In genomic region chr17:50166518-50167181, GRCh38 we compare ENCODE assay signal across 22 cellular contexts. TPM values are rescaled to one million over a fixed set of nuclear protein-coding genes. Genes with fewer than 3 reads are reported as not detected.
DNase-seq lines count a peak whose midpoint lies in the region; ATAC-seq, FAIRE-seq and TF ChIP-seq lines count a peak whose summit lies in the region.
"Had no signal": no experiment of that assay in that cellular context is flagged by ENCODE, and none has a peak within 500 bp of the region (broad histone marks: within the 10 kb centered on the region; RNA-seq: fewer than 3 reads in every experiment).

No MANE protein-coding gene starts in this region.

- WGBS in esophagus squamous epithelium, 2 donors = 62 to 69% methylated on average over 5 of the region's 7 CpGs
- 97% methylated on average over 3 of the region's 7 CpGs; no CpG with 5 or more reads in 1 of the 2 donors for WGBS in neuronal stem cell (ENCODE audit: extremely low coverage in 2 of 2, insufficient read length in 2 of 2, insufficient replicate concordance in 1 of 2), 2 donors

- intact Hi-C loops in esophagus squamous epithelium (cut with DNase I) = no loop called here

- H3K23ac ChIP-seq in neuronal stem cell (ENCODE audit: low read depth, low read length, poor library complexity) = no peak overlapping the region

- H2AK5ac ChIP-seq in neuronal stem cell (ENCODE audit: low read depth, low read length) = no peak overlapping the region

- peak overlapping the region; percentile 96 for H2BK12ac ChIP-seq in neuronal stem cell (ENCODE audit: low read length)

- peak; percentile 96 for FAIRE-seq in HTR-8/SVneo (lab: Jason Lieb, UNC)
- FAIRE-seq: GM19239, keratinocyte had no signal

- peak overlapping the region; percentile 50 to 92 (median 81) for H3K27ac ChIP-seq in esophagus squamous epithelium
- no peak overlapping the region for H3K27ac ChIP-seq in neuronal stem cell (replicated peaks; ENCODE audit: low read length)
- peak overlapping the region; percentile 98 to 99 for H3K27ac ChIP-seq in thoracic aorta
- H3K27ac ChIP-seq: adrenal gland had no signal

- ATAC-seq in thoracic aorta (ENCODE audit: insufficient number of reproducible peaks, low FRiP score, low read depth) (no peak), GM18519 (IDR thresholded peaks at IDR 0.05; ENCODE audit: low FRiP score, unreplicated experiment) (no peak)

- TF ChIP-seq CTCF in esophagus squamous epithelium (IDR thresholded peaks at IDR 0.05) (no peak), thoracic aorta (IDR thresholded peaks at IDR 0.05) (peak; percentile 21)

- H2BK15ac ChIP-seq in neuronal stem cell (ENCODE audit: low read length) = peak overlapping the region; percentile 61

- H2BK120ac ChIP-seq in neuronal stem cell (ENCODE audit: low read depth, low read length) = peak overlapping the region; percentile 0

- peak overlapping the region; percentile 57 for H2AFZ ChIP-seq in neuronal stem cell (ENCODE audit: low read length)

- peak overlapping the region; percentile 10 for H2BK5ac ChIP-seq in neuronal stem cell (ENCODE audit: low read length)

- H3K4ac ChIP-seq in neuronal stem cell (ENCODE audit: low read length) = no peak overlapping the region

- DNase-seq in HTR-8/SVneo (ENCODE audit: insufficient read length, low spot score) (no peak), esophagus squamous epithelium (lab: John Stamatoyannopoulos, UW) (no peak), neuronal stem cell (ENCODE audit: low spot score) (no peak), thoracic aorta (ENCODE audit: low spot score) (no peak), C1 segment of cervical spinal cord (lab: John Stamatoyannopoulos, UW) (no peak), GM19238 (ENCODE audit: insufficient read length, low spot score) (no peak)
- DNase-seq in central memory CD4-positive, alpha-beta T cell = no peak
- DNase-seq: adrenal gland; effector CD8-positive, alpha-beta T cell; KBM-7; midbrain; MV-4-11; NCI-H2029 treated with DMSO at 0.1 percent for 48 hours; NCI-H510A treated with DMSO at 0.1 percent for 48 hours; SIG-M5; stimulated activated naive CD4-positive, alpha-beta T cell had no signal

- TF ChIP-seq POLR2A in esophagus squamous epithelium (IDR thresholded peaks at IDR 0.05) = no peak

- no peak overlapping the region for H3K4me2 ChIP-seq in neuronal stem cell (ENCODE audit: insufficient read depth, low read length, poor library complexity, severe bottlenecking)

- H3K9me3 ChIP-seq in esophagus squamous epithelium (no peaks in the 10 kb centered on the region), neuronal stem cell (replicated peaks in 1 of 2; ENCODE audit: control insufficient read depth in 2 of 2, insufficient read depth in 1 of 2, low read depth in 1 of 2, low read length in 2 of 2) (no peaks in the 10 kb centered on the region), thoracic aorta (no peaks in the 10 kb centered on the region)
- H3K9me3 ChIP-seq: adrenal gland, spleen had no signal

- H3K9ac ChIP-seq in neuronal stem cell (ENCODE audit: low read depth, low read length, poor library complexity) = no peak overlapping the region

- peak overlapping the region; percentile 65 for H3K18ac ChIP-seq in neuronal stem cell (ENCODE audit: low read length)

- H3K4me3 ChIP-seq in esophagus squamous epithelium (peak overlapping the region in 3 of 4 donors; percentile 26 to 57 (median 30)), neuronal stem cell (ENCODE audit: low read length in 2 of 2) (no peak overlapping the region), thoracic aorta (peak overlapping the region; percentile 84)
- H3K4me3 ChIP-seq: adrenal gland, spleen had no signal

- H3K36me3 ChIP-seq in esophagus squamous epithelium (no peaks in the 10 kb centered on the region), neuronal stem cell (replicated peaks in 1 of 2; ENCODE audit: control insufficient read depth in 2 of 2, insufficient read depth in 2 of 2, low read length in 2 of 2) (no peaks in the 10 kb centered on the region), thoracic aorta (peaks cover 9% of the 10 kb centered on the region)
- H3K36me3 ChIP-seq: adrenal gland, spleen had no signal

- H4K8ac ChIP-seq in neuronal stem cell (ENCODE audit: low read depth, low read length) = no peak overlapping the region

- H3K27me3 ChIP-seq in esophagus squamous epithelium = peaks cover 0 to 5% (median 0%) of the 10 kb centered on the region in 4 donors
- peaks cover 0 to 6% (median 0%) of the 10 kb centered on the region in 3 experiments for H3K27me3 ChIP-seq in neuronal stem cell (ENCODE audit: control insufficient read depth in 3 of 3, insufficient read depth in 3 of 3, low read depth in 1 of 3, low read length in 3 of 3)
- H3K27me3 ChIP-seq in thoracic aorta (replicated peaks; ENCODE audit: insufficient read depth) = no peaks in the 10 kb centered on the region
- H3K27me3 ChIP-seq: adrenal gland had no signal

- H3K4me1 ChIP-seq in esophagus squamous epithelium (peaks cover 2 to 45% (median 7%) of the 10 kb centered on the region in 3 donors), neuronal stem cell (ENCODE audit: control insufficient read depth in 2 of 2, insufficient read depth in 1 of 2, low read depth in 1 of 2, low read length in 2 of 2) (peaks cover 5 to 7% of the 10 kb centered on the region in 2 donors), thoracic aorta (ENCODE audit: control insufficient read depth in 1 of 2, low read depth in 2 of 2) (peaks cover 24 to 67% of the 10 kb centered on the region in 2 donors)

- no peak overlapping the region for H4K91ac ChIP-seq in neuronal stem cell (ENCODE audit: low read depth, low read length, poor library complexity)

- H3K79me1 ChIP-seq in neuronal stem cell (ENCODE audit: low read depth, low read length) = no peaks in the 10 kb centered on the region

- H3K14ac ChIP-seq in neuronal stem cell (ENCODE audit: low read length) = no peak overlapping the region

RNA-seq across cellular contexts. Expression of gene SGCA, which starts 0.8 kb away (rescaled TPM):
- total RNA-seq in esophagus squamous epithelium = 10 to 100 TPM in 1 of 4 donors, 1 to 10 TPM in 3; 1.9 to 15.1 (median 6.9) TPM
- polyA plus RNA-seq in neuronal stem cell (2013, experiment 1 of 2) = 0.57 TPM
- 0.35 TPM for polyA plus RNA-seq in neuronal stem cell (2013, experiment 2 of 2)
- 100 to 1,000 TPM in 1 of 2 donors, 10 to 100 TPM in 1; 95.5 to 158 TPM for total RNA-seq in thoracic aorta
- total RNA-seq: activated CD8-positive, alpha-beta memory T cell treated with anti-CD3 and anti-CD28 coated beads for 36 hours; T-helper 2 cell treated with Interferon-gamma antibody and Interleukin-4, amounts not matched to agents 100 ng/mL and 5 ng/mL, for 36 hours had no signal
- polyA plus RNA-seq: keratinocyte had no signal

RNA-seq across cellular contexts. Expression of gene PPP1R9B, which starts 16.2 kb away (rescaled TPM):
- 10 to 100 TPM; 24.9 to 35.9 (median 28.2) TPM for total RNA-seq in esophagus squamous epithelium
- polyA plus RNA-seq in neuronal stem cell (2013, experiment 1 of 2) = 19.8 TPM
- polyA plus RNA-seq in neuronal stem cell (2013, experiment 2 of 2) = 19.4 TPM
- total RNA-seq in thoracic aorta = 10 to 100 TPM; 53.3 to 67.1 TPM

RNA-seq across cellular contexts. Expression of gene COL1A1, which starts 34.8 kb away (rescaled TPM):
- total RNA-seq in esophagus squamous epithelium (10 to 100 TPM; 12.4 to 20.8 (median 19.7) TPM), thoracic aorta (100 to 1,000 TPM; 261 to 270 TPM)
- polyA plus RNA-seq in neuronal stem cell (2013, experiment 1 of 2) = 17.9 TPM
- 18.4 TPM for polyA plus RNA-seq in neuronal stem cell (2013, experiment 2 of 2)

RNA-seq across cellular contexts. Expression of gene SAMD14, which starts 36.7 kb away (rescaled TPM):
- total RNA-seq in esophagus squamous epithelium (under 1 TPM in 1 of 4 donors, not detected in 3; 0.57 TPM), thoracic aorta (10 to 100 TPM in 1 of 2 donors, 1 to 10 TPM in 1; 9.7 to 11.5 TPM)
- polyA plus RNA-seq in neuronal stem cell (2013, experiment 1 of 2) = 31.6 TPM
- 33.4 TPM for polyA plus RNA-seq in neuronal stem cell (2013, experiment 2 of 2)
- polyA plus RNA-seq: keratinocyte had no signal

Comparison
In these comparisons a context has a peak if more than half of its experiments do, and no peak if none do; other contexts are left out.
1. H3K4me3 ChIP-seq: peak in esophagus squamous epithelium (3 of 4) and thoracic aorta (single experiment); none in neuronal stem cell (0 of 2).
2. RNA of gene SGCA, which starts 0.8 kb away (total RNA-seq): 95.5 to 158 TPM in thoracic aorta; 1.9 to 15.1 TPM in esophagus squamous epithelium; every median in the first group is over 4 times any median in the second.
3. RNA of gene COL1A1, which starts 34.8 kb away (total RNA-seq): 261 to 270 TPM in thoracic aorta; 12.4 to 20.8 TPM in esophagus squamous epithelium; every median in the first group is over 10 times any median in the second.